ENCODE assay signal across 1 cellular context in the genomic region with DNA sequence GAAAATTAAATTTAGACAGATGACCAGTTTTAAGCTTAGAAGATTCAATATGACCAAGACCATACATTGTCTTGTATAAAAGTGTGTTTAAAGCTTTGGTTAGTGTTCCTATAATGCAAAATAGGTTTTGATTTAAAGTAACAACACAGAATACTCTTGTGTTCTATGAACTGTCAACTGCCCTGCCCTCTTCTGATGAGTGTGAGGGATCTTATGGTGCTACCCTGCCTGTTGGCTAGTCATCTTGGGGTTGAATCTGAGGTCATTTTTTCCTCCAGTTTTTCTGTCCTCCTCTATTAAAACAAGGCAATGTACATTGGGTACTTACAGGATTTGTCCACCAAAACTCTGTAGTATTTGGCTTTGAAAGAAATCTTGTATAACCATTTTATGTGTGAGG.
TF ChIP-seq lines count a peak whose summit lies in the region.

No MANE protein-coding gene starts in this region.

TF ChIP-seq in HepG2, 621 proteins besides CTCF, POLR2A, EP300 and RAD21:
- TF ChIP-seq, protein P1, sequence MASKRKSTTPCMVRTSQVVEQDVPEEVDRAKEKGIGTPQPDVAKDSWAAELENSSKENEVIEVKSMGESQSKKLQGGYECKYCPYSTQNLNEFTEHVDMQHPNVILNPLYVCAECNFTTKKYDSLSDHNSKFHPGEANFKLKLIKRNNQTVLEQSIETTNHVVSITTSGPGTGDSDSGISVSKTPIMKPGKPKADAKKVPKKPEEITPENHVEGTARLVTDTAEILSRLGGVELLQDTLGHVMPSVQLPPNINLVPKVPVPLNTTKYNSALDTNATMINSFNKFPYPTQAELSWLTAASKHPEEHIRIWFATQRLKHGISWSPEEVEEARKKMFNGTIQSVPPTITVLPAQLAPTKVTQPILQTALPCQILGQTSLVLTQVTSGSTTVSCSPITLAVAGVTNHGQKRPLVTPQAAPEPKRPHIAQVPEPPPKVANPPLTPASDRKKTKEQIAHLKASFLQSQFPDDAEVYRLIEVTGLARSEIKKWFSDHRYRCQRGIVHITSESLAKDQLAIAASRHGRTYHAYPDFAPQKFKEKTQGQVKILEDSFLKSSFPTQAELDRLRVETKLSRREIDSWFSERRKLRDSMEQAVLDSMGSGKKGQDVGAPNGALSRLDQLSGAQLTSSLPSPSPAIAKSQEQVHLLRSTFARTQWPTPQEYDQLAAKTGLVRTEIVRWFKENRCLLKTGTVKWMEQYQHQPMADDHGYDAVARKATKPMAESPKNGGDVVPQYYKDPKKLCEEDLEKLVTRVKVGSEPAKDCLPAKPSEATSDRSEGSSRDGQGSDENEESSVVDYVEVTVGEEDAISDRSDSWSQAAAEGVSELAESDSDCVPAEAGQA (IDR thresholded peaks at IDR 0.05; ENCODE audit: low read depth), result no peak
- TF ChIP-seq, protein P1 (CRISPR knock-in tag; IDR thresholded peaks at IDR 0.05; ENCODE audit: borderline replicate concordance), result no peak
- TF ChIP-seq, protein P2, sequence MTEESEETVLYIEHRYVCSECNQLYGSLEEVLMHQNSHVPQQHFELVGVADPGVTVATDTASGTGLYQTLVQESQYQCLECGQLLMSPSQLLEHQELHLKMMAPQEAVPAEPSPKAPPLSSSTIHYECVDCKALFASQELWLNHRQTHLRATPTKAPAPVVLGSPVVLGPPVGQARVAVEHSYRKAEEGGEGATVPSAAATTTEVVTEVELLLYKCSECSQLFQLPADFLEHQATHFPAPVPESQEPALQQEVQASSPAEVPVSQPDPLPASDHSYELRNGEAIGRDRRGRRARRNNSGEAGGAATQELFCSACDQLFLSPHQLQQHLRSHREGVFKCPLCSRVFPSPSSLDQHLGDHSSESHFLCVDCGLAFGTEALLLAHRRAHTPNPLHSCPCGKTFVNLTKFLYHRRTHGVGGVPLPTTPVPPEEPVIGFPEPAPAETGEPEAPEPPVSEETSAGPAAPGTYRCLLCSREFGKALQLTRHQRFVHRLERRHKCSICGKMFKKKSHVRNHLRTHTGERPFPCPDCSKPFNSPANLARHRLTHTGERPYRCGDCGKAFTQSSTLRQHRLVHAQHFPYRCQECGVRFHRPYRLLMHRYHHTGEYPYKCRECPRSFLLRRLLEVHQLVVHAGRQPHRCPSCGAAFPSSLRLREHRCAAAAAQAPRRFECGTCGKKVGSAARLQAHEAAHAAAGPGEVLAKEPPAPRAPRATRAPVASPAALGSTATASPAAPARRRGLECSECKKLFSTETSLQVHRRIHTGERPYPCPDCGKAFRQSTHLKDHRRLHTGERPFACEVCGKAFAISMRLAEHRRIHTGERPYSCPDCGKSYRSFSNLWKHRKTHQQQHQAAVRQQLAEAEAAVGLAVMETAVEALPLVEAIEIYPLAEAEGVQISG (CRISPR knock-in tag; IDR thresholded peaks at IDR 0.05), result no peak
- TF ChIP-seq, protein P3, sequence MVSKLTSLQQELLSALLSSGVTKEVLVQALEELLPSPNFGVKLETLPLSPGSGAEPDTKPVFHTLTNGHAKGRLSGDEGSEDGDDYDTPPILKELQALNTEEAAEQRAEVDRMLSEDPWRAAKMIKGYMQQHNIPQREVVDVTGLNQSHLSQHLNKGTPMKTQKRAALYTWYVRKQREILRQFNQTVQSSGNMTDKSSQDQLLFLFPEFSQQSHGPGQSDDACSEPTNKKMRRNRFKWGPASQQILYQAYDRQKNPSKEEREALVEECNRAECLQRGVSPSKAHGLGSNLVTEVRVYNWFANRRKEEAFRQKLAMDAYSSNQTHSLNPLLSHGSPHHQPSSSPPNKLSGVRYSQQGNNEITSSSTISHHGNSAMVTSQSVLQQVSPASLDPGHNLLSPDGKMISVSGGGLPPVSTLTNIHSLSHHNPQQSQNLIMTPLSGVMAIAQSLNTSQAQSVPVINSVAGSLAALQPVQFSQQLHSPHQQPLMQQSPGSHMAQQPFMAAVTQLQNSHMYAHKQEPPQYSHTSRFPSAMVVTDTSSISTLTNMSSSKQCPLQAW (CRISPR knock-in tag; IDR thresholded peaks at IDR 0.05), result no peak
